9 cellular contexts compared by ENCODE assay signal in genomic region chr14:99946652-99947489, GRCh38.
DNase-seq lines count a peak whose midpoint lies in the region; ATAC-seq and TF ChIP-seq lines count a peak whose summit lies in the region.
"Had no signal": no experiment of that assay in that cellular context is flagged by ENCODE, and none has a peak within 500 bp of the region (broad histone marks: within the 10 kb centered on the region; RNA-seq: fewer than 3 reads in every experiment).

No MANE protein-coding gene starts in this region.

- H3K9me3 ChIP-seq in endodermal cell (ENCODE audit: control insufficient read depth, low read length) (no peaks in the 10 kb centered on the region), tibial artery (no peaks in the 10 kb centered on the region)
- H3K9me3 ChIP-seq: SJSA1 had no signal

- H3K36me3 Mint-ChIP-seq in endodermal cell (ENCODE audit: low read depth) (peaks cover 3% of the 10 kb centered on the region), nephron progenitor cell (ENCODE audit: low read depth) (no peaks in the 10 kb centered on the region)

- no peak overlapping the region for H3K9ac ChIP-seq in endodermal cell (ENCODE audit: extremely low read depth, low read length, poor library complexity, severe bottlenecking)

- H3K4me1 ChIP-seq in endodermal cell (ENCODE audit: control insufficient read depth, insufficient read depth, low read length), result no peaks in the 10 kb centered on the region
- peaks cover 0 to 22% (median 6%) of the 10 kb centered on the region in 4 donors for H3K4me1 ChIP-seq in tibial artery
- H3K4me1 ChIP-seq: SJSA1 had no signal

- H3K4me1 Mint-ChIP-seq in endodermal cell (peaks cover 5% of the 10 kb centered on the region), nephron progenitor cell (peaks cover 25% of the 10 kb centered on the region)

- no peak overlapping the region for H3K27ac ChIP-seq in endodermal cell (ENCODE audit: low read depth, low read length)
- H3K27ac ChIP-seq in tibial artery, result no peak overlapping the region
- H3K27ac ChIP-seq: SJSA1 had no signal

- 65 to 83% methylated on average over 19 to 33 of the region's 33 CpGs for WGBS in endodermal cell (ENCODE audit: insufficient coverage in 1 of 2, insufficient read length in 1 of 2), 2 experiments

- H3K4me3 ChIP-seq in endodermal cell (ENCODE audit: low read length) (no peak overlapping the region), tibial artery (no peak overlapping the region)
- H3K4me3 ChIP-seq: SJSA1 had no signal

- H3K9me3 Mint-ChIP-seq in endodermal cell (no peaks in the 10 kb centered on the region), nephron progenitor cell (no peaks in the 10 kb centered on the region)

- DNase-seq in DMS53 (lab: John Stamatoyannopoulos, UW) (peak; percentile 43), NCI-H1105 (lab: John Stamatoyannopoulos, UW) (peak; percentile 40), endodermal cell (peak; percentile 88), nephron progenitor cell (peak; percentile 77), tibial artery (no peak), NCI-H1436 (lab: John Stamatoyannopoulos, UW) (no peak)
- DNase-seq in activated CD4-positive, alpha-beta T cell treated with anti-CD3 and anti-CD28 coated beads, Interleukin-2, amount 50 U/mL, for 48 hours, result peak; percentile 54 to 62

- TF ChIP-seq CTCF in endodermal cell (conservative IDR thresholded peaks at IDR 0.05) (peak; percentile 99), nephron progenitor cell (IDR thresholded peaks at IDR 0.05) (peak; percentile 91), tibial artery (IDR thresholded peaks at IDR 0.05) (peak; percentile 49 to 84)

- H3K27me3 ChIP-seq in endodermal cell (ENCODE audit: control insufficient read depth, insufficient read depth, low read length, poor library complexity, severe bottlenecking), result no peaks in the 10 kb centered on the region
- peaks cover 0 to 16% of the 10 kb centered on the region in 2 donors for H3K27me3 ChIP-seq in tibial artery
- H3K27me3 ChIP-seq: SJSA1 had no signal

- H3K27me3 Mint-ChIP-seq in endodermal cell (ENCODE audit: insufficient read depth), result peaks cover 16% of the 10 kb centered on the region
- peaks cover 11% of the 10 kb centered on the region for H3K27me3 Mint-ChIP-seq in nephron progenitor cell (ENCODE audit: low read depth, poor library complexity)

- H3K4me3 Mint-ChIP-seq in endodermal cell (peak overlapping the region; percentile 37), nephron progenitor cell (peak overlapping the region; percentile 62)

- peak; percentile 56 for ATAC-seq in GM21737 (IDR thresholded peaks at IDR 0.05; ENCODE audit: unreplicated experiment)

- peaks cover 4% of the 10 kb centered on the region for H3K36me3 ChIP-seq in endodermal cell (ENCODE audit: control insufficient read depth, insufficient read depth, low read length)
- peaks cover 3 to 9% (median 8%) of the 10 kb centered on the region in 3 donors for H3K36me3 ChIP-seq in tibial artery

- no peak overlapping the region for H3K27ac Mint-ChIP-seq in endodermal cell
- H3K27ac Mint-ChIP-seq in nephron progenitor cell, result no peak overlapping the region

- intact Hi-C loops in tibial artery (cut with DNase I; ENCODE audit: low total_unique reads), result no loop called here

Comparison
In these comparisons a context has a peak if more than half of its experiments do, and no peak if none do; other contexts are left out.
1. DNase-seq: peak in DMS53 (single experiment), NCI-H1105 (single experiment), activated CD4-positive, alpha-beta T cell treated with anti-CD3 and anti-CD28 coated beads, Interleukin-2, amount 50 U/mL, for 48 hours (2 of 2), endodermal cell (single experiment) and nephron progenitor cell (single experiment); none in tibial artery (0 of 2) and NCI-H1436 (single experiment).
2. Peak in every context shown above with its lines, with median percentiles within 50 percentile points of each other: CTCF ChIP-seq.